8 cellular contexts compared by ENCODE assay signal in the genomic region with DNA sequence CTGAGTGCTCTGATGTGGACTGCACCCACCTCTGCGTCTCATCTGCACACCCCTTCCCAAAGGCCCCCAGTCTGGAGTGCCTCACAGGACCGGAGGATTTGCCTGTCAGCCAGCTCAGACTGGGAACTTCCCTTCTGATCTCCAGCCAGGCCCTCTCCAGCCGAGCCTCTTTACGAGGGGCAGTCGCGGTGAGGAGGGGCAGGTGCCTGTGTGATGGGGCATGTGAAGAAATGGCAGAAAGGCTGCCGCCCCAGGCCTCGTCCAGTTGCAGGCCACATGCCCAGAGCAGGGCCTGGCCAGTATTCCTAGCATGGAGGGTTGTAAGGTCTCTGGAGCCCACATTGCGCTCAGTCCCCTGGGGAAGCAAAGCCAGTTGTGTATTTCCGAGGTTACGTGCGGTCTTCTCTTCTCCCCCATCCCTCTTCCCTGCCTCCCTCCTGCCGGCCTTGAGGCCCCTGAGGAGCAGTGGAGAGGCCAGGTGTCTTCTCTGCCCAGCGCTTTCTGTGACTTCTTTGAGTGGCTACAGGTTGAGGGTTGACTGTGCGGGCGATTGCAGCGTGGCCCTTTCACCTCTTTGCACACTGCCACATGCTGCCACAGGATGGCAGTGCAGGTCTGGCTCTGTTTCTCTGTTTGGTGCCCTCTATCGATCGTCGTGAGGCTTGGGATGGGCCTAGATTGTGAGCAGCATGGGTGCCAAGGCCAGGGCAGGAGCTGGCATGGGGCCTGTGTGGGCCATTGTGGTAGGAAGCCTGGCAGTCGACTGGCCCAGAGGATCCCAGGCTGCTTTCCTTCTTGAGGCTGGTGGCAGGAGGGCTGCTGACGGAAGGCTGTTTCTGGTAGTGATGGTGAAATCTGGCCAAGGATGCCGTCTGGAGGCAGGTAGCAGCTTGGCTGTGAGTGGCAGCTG. TPM values are rescaled to one million over a fixed set of nuclear protein-coding genes. Genes with fewer than 3 reads are reported as not detected.
DNase-seq lines count a peak whose midpoint lies in the region; ATAC-seq and TF ChIP-seq lines count a peak whose summit lies in the region.

No MANE protein-coding gene starts in this region.

- no peak overlapping the region for H3K27ac Mint-ChIP-seq in neural progenitor cell

- H3K79me2 ChIP-seq in fibroblast of lung (ENCODE audit: control insufficient read depth, insufficient read depth, low read length) (peaks cover 64% of the 10 kb centered on the region), neural progenitor cell (ENCODE audit: low read depth) (peaks cover 50% of the 10 kb centered on the region)

- peaks cover 33% of the 10 kb centered on the region for H3K36me3 Mint-ChIP-seq in neural progenitor cell

- H3K9me3 ChIP-seq in Peyer's patch (no peaks in the 10 kb centered on the region), fibroblast of lung (ENCODE audit: control insufficient read depth, insufficient read depth, low read depth, low read length) (no peaks in the 10 kb centered on the region), neural progenitor cell (ENCODE audit: low read depth) (no peaks in the 10 kb centered on the region), suprapubic skin (no peaks in the 10 kb centered on the region)

- H3K36me3 ChIP-seq in Peyer's patch (peaks cover 0 to 70% (median 0%) of the 10 kb centered on the region in 3 donors), fibroblast of lung (ENCODE audit: control insufficient read depth, insufficient read depth, low read length) (peaks cover 49% of the 10 kb centered on the region), neural progenitor cell (no peaks in the 10 kb centered on the region), suprapubic skin (peaks cover 71% of the 10 kb centered on the region)

- H3K27me3 ChIP-seq in Peyer's patch = no peaks in the 10 kb centered on the region
- H3K27me3 ChIP-seq in fibroblast of lung (ENCODE audit: control insufficient read depth, insufficient read depth, low read length) = no peaks in the 10 kb centered on the region
- no peaks in the 10 kb centered on the region for H3K27me3 ChIP-seq in neural progenitor cell
- no peaks in the 10 kb centered on the region for H3K27me3 ChIP-seq in suprapubic skin

- no peak overlapping the region for H3K4me3 Mint-ChIP-seq in neural progenitor cell

- H3K9me3 Mint-ChIP-seq in neural progenitor cell = no peaks in the 10 kb centered on the region

- POLR2A ChIA-PET in GM10248 (lab: Yijun Ruan, JAX) = no interaction called here

- CTCF ChIA-PET in GM10248 (lab: Yijun Ruan, JAX) = interaction anchor here (0.6 to 36.2 kb wide), 12 partner anchors 9 to 280 kb away, joined by 3 to 690 read pairs (median 4); partner anchors contain the start of gene CSK

- H3K4me1 Mint-ChIP-seq in neural progenitor cell = peaks cover 19% of the 10 kb centered on the region

- no peak for TF ChIP-seq POLR2A in Peyer's patch (IDR thresholded peaks at IDR 0.05)
- TF ChIP-seq POLR2A in suprapubic skin (IDR thresholded peaks at IDR 0.05) = no peak

- peaks cover 4% of the 10 kb centered on the region for H3K27me3 Mint-ChIP-seq in neural progenitor cell (ENCODE audit: insufficient read depth, low read depth)

- no peak overlapping the region for H3K9ac ChIP-seq in fibroblast of lung (ENCODE audit: insufficient read depth, low read length)
- H3K9ac ChIP-seq in neural progenitor cell = no peak overlapping the region

- no peak for TF ChIP-seq EP300 in suprapubic skin (IDR thresholded peaks at IDR 0.05)

- peaks cover 9% of the 10 kb centered on the region for H3F3A ChIP-seq in neural progenitor cell (ENCODE audit: low read depth)

- H4K20me1 ChIP-seq in fibroblast of lung (ENCODE audit: control insufficient read depth, extremely low read depth, insufficient read depth, low read length) = peaks cover 7% of the 10 kb centered on the region
- H4K20me1 ChIP-seq in neural progenitor cell (ENCODE audit: low read depth) = peaks cover 80% of the 10 kb centered on the region

- TF ChIP-seq CTCF in GM10248 (IDR thresholded peaks at IDR 0.05; ENCODE audit: control extremely low read depth, extremely low read depth, low read depth, missing control alignments) (peak; percentile 93), Peyer's patch (IDR thresholded peaks at IDR 0.05) (peak; percentile 65 to 97 (median 90)), fibroblast of lung (conservative IDR thresholded peaks at IDR 0.05 in 1 of 2, IDR thresholded peaks at IDR 0.05 in 1 of 2; ENCODE audit: low read depth in 1 of 2, low read length in 2 of 2) (peak; percentile 91 to 96), neural progenitor cell (IDR thresholded peaks at IDR 0.05) (peak; percentile 92), suprapubic skin (IDR thresholded peaks at IDR 0.05) (peak; percentile 50 to 88)

- H2AFZ ChIP-seq in fibroblast of lung (ENCODE audit: low read length) = no peak overlapping the region
- H2AFZ ChIP-seq in neural progenitor cell (replicated peaks) = no peak overlapping the region

- H3K4me2 ChIP-seq in fibroblast of lung (ENCODE audit: extremely low read depth, insufficient read depth, low read length) (no peak overlapping the region), neural progenitor cell (no peak overlapping the region)

- peaks cover 0 to 27% (median 11%) of the 10 kb centered on the region in 4 donors for H3K4me1 ChIP-seq in Peyer's patch
- peaks cover 5% of the 10 kb centered on the region for H3K4me1 ChIP-seq in fibroblast of lung (ENCODE audit: control insufficient read depth, extremely low read depth, insufficient read depth, low read length)
- H3K4me1 ChIP-seq in neural progenitor cell = peaks cover 11% of the 10 kb centered on the region
- peaks cover 44% of the 10 kb centered on the region for H3K4me1 ChIP-seq in suprapubic skin

- ATAC-seq in HG03280 (IDR thresholded peaks at IDR 0.05; ENCODE audit: unreplicated experiment) = peak; percentile 59
- ATAC-seq in GM18868 (IDR thresholded peaks at IDR 0.05; ENCODE audit: unreplicated experiment) = no peak

- H3K4me3 ChIP-seq in Peyer's patch = no peak overlapping the region
- no peak overlapping the region for H3K4me3 ChIP-seq in fibroblast of lung (replicated peaks in 1 of 4; ENCODE audit: control extremely low read depth in 1 of 4, insufficient read depth in 1 of 4, low read depth in 3 of 4, low read length in 4 of 4)
- no peak overlapping the region for H3K4me3 ChIP-seq in neural progenitor cell
- H3K4me3 ChIP-seq in suprapubic skin = no peak overlapping the region

- DNase-seq in GM10248 (ENCODE audit: extremely low spot score) (peak; percentile 85), Peyer's patch (peak; percentile 68 to 88 (median 78)), fibroblast of lung (ENCODE audit: low read depth in 2 of 2) (peak; percentile 58 to 72), neural progenitor cell (ENCODE audit: low spot score) (peak; percentile 84), suprapubic skin (ENCODE audit: low spot score in 2 of 2) (no peak)
- peak; percentile 86 to 88 for DNase-seq in activated T-cell treated with anti-CD3 and anti-CD28 coated beads, Interleukin-2, amount 50 U/mL, for 48 hours

- H3K27ac ChIP-seq in Peyer's patch (peak overlapping the region in 1 of 4 donors; percentile 21), fibroblast of lung (ENCODE audit: insufficient read depth, low read length) (no peak overlapping the region), neural progenitor cell (no peak overlapping the region), suprapubic skin (no peak overlapping the region)

- 48% methylated on average over 8 of the region's 23 CpGs for WGBS in suprapubic skin

RNA-seq across cellular contexts. Expression of gene CLK3, which starts 5.3 kb away (rescaled TPM):
- total RNA-seq in Peyer's patch (100 to 1,000 TPM; 123 to 361 (median 213) TPM), fibroblast of lung (30.8 and 43.1 TPM in 2 replicates), neural progenitor cell (ENCODE audit: low replicate concordance) (66.1 and 106 TPM in 2 replicates), suprapubic skin (100 to 1,000 TPM in 3 of 4 donors, 10 to 100 TPM in 1; 93.1 to 244 (median 115) TPM)
- 39.9 and 41.4 TPM in 2 replicates for polyA plus RNA-seq in fibroblast of lung
- 40.8 and 43.5 TPM in 2 replicates for polyA plus RNA-seq in fibroblast of lung (2012)
- 145 and 250 TPM in 2 replicates for polyA minus RNA-seq in fibroblast of lung (ENCODE audit: low replicate concordance)

Comparison
In these comparisons a context has a peak if more than half of its experiments do, and no peak if none do; other contexts are left out.
1. DNase-seq: peak in GM10248 (single experiment), Peyer's patch (3 of 3), activated T-cell treated with anti-CD3 and anti-CD28 coated beads, Interleukin-2, amount 50 U/mL, for 48 hours (2 of 2), fibroblast of lung (2 of 2) and neural progenitor cell (single experiment); none in suprapubic skin (0 of 2).
2. Peak in every context shown above with its lines, with median percentiles within 50 percentile points of each other: CTCF ChIP-seq.